In the genomic region with DNA sequence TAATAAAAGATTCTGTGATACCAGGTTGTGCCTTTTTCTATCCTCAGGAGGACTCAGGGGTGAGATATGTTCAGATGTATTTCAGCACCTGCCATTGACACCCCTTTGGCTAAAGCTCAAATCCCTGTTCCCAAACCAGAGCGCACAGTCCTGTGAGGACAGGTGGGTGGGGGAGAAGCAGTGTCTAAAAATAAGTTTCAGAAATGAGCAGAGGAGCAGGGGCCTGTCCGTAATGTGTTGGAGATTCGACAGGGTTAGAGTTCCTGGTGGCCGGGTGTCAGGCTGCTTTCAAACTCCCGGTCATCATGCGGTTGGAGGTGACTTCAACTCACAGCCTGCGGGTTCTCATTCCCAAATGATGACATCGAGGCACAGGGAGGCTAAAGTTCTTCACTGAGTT, we compare ENCODE assay signal across 14 cellular contexts.
"Had no signal": no experiment of that assay in that cellular context is flagged by ENCODE, and none has a peak within 500 bp of the region (broad histone marks: within the 10 kb centered on the region; RNA-seq: fewer than 3 reads in every experiment).

No MANE protein-coding gene starts in this region.

- H3K4me1 ChIP-seq: pancreas had no signal

- H3K9me3 ChIP-seq: lower lobe of right lung, pancreas had no signal

- DNase-seq: cerebellar nuclear complex; erythroblast; foreskin melanocyte; islet precursor cell; lower lobe of right lung; midbrain; naive B cell; occipital lobe; pancreas; small intestine; stimulated activated CD4-positive, alpha-beta T cell treated with anti-CD3 and anti-CD28 coated beads, Interleukin-12 subunit alpha, Interleukin-12 subunit beta, amount 100 ng/mL, for 4 hours; stimulated activated naive CD4-positive, alpha-beta T cell treated with Interleukin-2 at 50 U/mL for 16 hours had no signal

- H3K27me3 ChIP-seq: pancreas had no signal

- H3K27ac ChIP-seq: lower lobe of right lung, pancreas had no signal

- H3K36me3 ChIP-seq: lower lobe of right lung, pancreas had no signal

- ATAC-seq: left lobe of liver, lower lobe of right lung, pancreas, sciatic nerve had no signal

- H3K4me3 ChIP-seq: lower lobe of right lung, pancreas had no signal
